9 cellular contexts compared by ENCODE assay signal in genomic region chr5:76175821-76176403, GRCh38.
DNase-seq lines count a peak whose midpoint lies in the region; ATAC-seq and TF ChIP-seq lines count a peak whose summit lies in the region.
"Had no signal": no experiment of that assay in that cellular context is flagged by ENCODE, and none has a peak within 500 bp of the region (broad histone marks: within the 10 kb centered on the region; RNA-seq: fewer than 3 reads in every experiment).

No MANE protein-coding gene starts in this region.

- no peaks in the 10 kb centered on the region for H4K20me1 ChIP-seq in GM23248 (ENCODE audit: insufficient read depth)

- H3K27me3 ChIP-seq in GM23248 (replicated peaks; ENCODE audit: insufficient read depth), result 0 out of 2 replicates have a peak, but pooled peaks cover 5% of the 10 kb centered on the region
- no peaks in the 10 kb centered on the region for H3K27me3 ChIP-seq in ascending aorta
- H3K27me3 ChIP-seq in vagina, result no peaks in the 10 kb centered on the region
- no peaks in the 10 kb centered on the region for H3K27me3 ChIP-seq in testis

- H3K9ac ChIP-seq in GM23248, result no peak overlapping the region

- intact Hi-C loops in ascending aorta (cut with DNase I) (no loop called here), vagina (cut with DNase I) (no loop called here), testis (cut with DNase I; ENCODE audit: low total_unique reads) (no loop called here)

- no peak overlapping the region for H2AFZ ChIP-seq in GM23248

- 44 to 47% methylated on average over 7 of the region's 7 CpGs for whole genome bisulfite sequencing in GM23248 (ENCODE audit: low coverage in 1 of 2, low lambda C conversion rate in 2 of 2, missing lambda C conversion rate in 2 of 2), 2 experiments
- WGBS in testis, 2 donors, result 69 to 74% methylated on average over 7 of the region's 7 CpGs

- TF ChIP-seq POLR2A in vagina (IDR thresholded peaks at IDR 0.05) (no peak), testis (IDR thresholded peaks at IDR 0.05) (no peak)

- ATAC-seq in GM18867 (IDR thresholded peaks at IDR 0.05; ENCODE audit: unreplicated experiment) (peak; percentile 82), GM21786 (IDR thresholded peaks at IDR 0.05; ENCODE audit: unreplicated experiment) (peak; percentile 74)

- TF ChIP-seq CTCF in ascending aorta (IDR thresholded peaks at IDR 0.05) (no peak), vagina (IDR thresholded peaks at IDR 0.05) (no peak), testis (IDR thresholded peaks at IDR 0.05) (no peak)

- no peak overlapping the region for H3K4me2 ChIP-seq in GM23248 (ENCODE audit: unreplicated experiment)

- H3K9me2 ChIP-seq in GM23248 (ENCODE audit: insufficient read depth), result no peaks in the 10 kb centered on the region

- in situ Hi-C loops in GM23248 (cut with MboI), result no loop called here

- H3K9me3 ChIP-seq in GM23248 (ENCODE audit: low read depth) (no peaks in the 10 kb centered on the region), ascending aorta (no peaks in the 10 kb centered on the region), vagina (no peaks in the 10 kb centered on the region), testis (no peaks in the 10 kb centered on the region)

- H3K36me3 ChIP-seq in GM23248 (ENCODE audit: low read depth) (no peaks in the 10 kb centered on the region), ascending aorta (no peaks in the 10 kb centered on the region), vagina (no peaks in the 10 kb centered on the region), testis (ENCODE audit: low read depth, missing control alignments) (no peaks in the 10 kb centered on the region)

- H3K27ac ChIP-seq in GM23248 (no peak overlapping the region), ascending aorta (no peak overlapping the region), vagina (no peak overlapping the region), testis (no peak overlapping the region)
- H3K27ac ChIP-seq: HL-60 had no signal

- H3K4me3 ChIP-seq in GM23248 (no peak overlapping the region), ascending aorta (no peak overlapping the region), vagina (no peak overlapping the region), testis (no peak overlapping the region)

- no peaks in the 10 kb centered on the region for H3F3A ChIP-seq in GM23248 (ENCODE audit: insufficient read depth)

- H3K79me2 ChIP-seq in GM23248 (ENCODE audit: insufficient read depth), result no peaks in the 10 kb centered on the region

- no peaks in the 10 kb centered on the region for H3K4me1 ChIP-seq in GM23248 (ENCODE audit: insufficient read depth)
- no peaks in the 10 kb centered on the region for H3K4me1 ChIP-seq in ascending aorta
- no peaks in the 10 kb centered on the region for H3K4me1 ChIP-seq in vagina
- no peaks in the 10 kb centered on the region for H3K4me1 ChIP-seq in testis

- DNase-seq in MV-4-11 (lab: John Stamatoyannopoulos, UW), result peak; percentile 86
- DNase-seq in left kidney (ENCODE audit: low read depth, low spot score), result peak; percentile 45
- DNase-seq in GM23248, result no peak
- DNase-seq in ascending aorta (ENCODE audit: low spot score in 2 of 2), result no peak
- no peak for DNase-seq in vagina (ENCODE audit: extremely low spot score in 2 of 2)
- no peak for DNase-seq in testis

Comparison
In these comparisons a context has a peak if more than half of its experiments do, and no peak if none do; other contexts are left out.
1. DNase-seq: peak in MV-4-11 (single experiment) and left kidney (single experiment); none in GM23248 (single experiment), ascending aorta (0 of 2), vagina (0 of 2) and testis (single experiment).